Comparison of ENCODE assay signal across 8 cellular contexts in genomic region chr16:14300631-14301149, GRCh38.
DNase-seq lines count a peak whose midpoint lies in the region; ATAC-seq and TF ChIP-seq lines count a peak whose summit lies in the region.

No MANE protein-coding gene starts in this region.

- H3K27me3 Mint-ChIP-seq in stimulated activated memory B cell treated with anti-CD40 and anti-IgM and Interleukin-4, amounts not matched to agents 10 μg/mL and 1 μg/mL and 100 μg/mL, for 72 hours: no peaks in the 10 kb centered on the region

- peak overlapping the region; percentile 82 for H3K4me3 Mint-ChIP-seq in stimulated activated memory B cell treated with anti-CD40 and anti-IgM and Interleukin-4, amounts not matched to agents 10 μg/mL and 1 μg/mL and 100 μg/mL, for 72 hours

- H3K4me1 Mint-ChIP-seq in stimulated activated memory B cell treated with anti-CD40 and anti-IgM and Interleukin-4, amounts not matched to agents 10 μg/mL and 1 μg/mL and 100 μg/mL, for 72 hours: peaks cover 24% of the 10 kb centered on the region

- H3K9me3 Mint-ChIP-seq in stimulated activated memory B cell treated with anti-CD40 and anti-IgM and Interleukin-4, amounts not matched to agents 10 μg/mL and 1 μg/mL and 100 μg/mL, for 72 hours: no peaks in the 10 kb centered on the region

- H3K36me3 ChIP-seq in Loucy (ENCODE audit: insufficient read depth, low read length) (no peaks in the 10 kb centered on the region), SK-N-SH (replicated peaks in 1 of 2; ENCODE audit: control insufficient read depth in 1 of 2, insufficient read depth in 2 of 2, low read length in 1 of 2) (no peaks in the 10 kb centered on the region)

- H3K4me2 ChIP-seq in Loucy (ENCODE audit: low read depth, low read length, poor library complexity, severe bottlenecking) (peak overlapping the region; percentile 74), SK-N-SH (peak overlapping the region; percentile 96)

- no peaks in the 10 kb centered on the region for H3K9me3 ChIP-seq in Loucy (ENCODE audit: insufficient read depth, low read depth, low read length)
- H3K9me3 ChIP-seq in SK-N-SH: no peaks in the 10 kb centered on the region

- ATAC-seq in GM19395 (IDR thresholded peaks at IDR 0.05; ENCODE audit: unreplicated experiment): peak; percentile 61
- peak; percentile 70 for ATAC-seq in stimulated activated memory B cell treated with anti-CD40 and anti-IgM and Interleukin-4, amounts not matched to agents 10 μg/mL and 1 μg/mL and 100 μg/mL, for 72 hours

- peak overlapping the region; percentile 44 for H3K27ac Mint-ChIP-seq in stimulated activated memory B cell treated with anti-CD40 and anti-IgM and Interleukin-4, amounts not matched to agents 10 μg/mL and 1 μg/mL and 100 μg/mL, for 72 hours

- TF ChIP-seq CTCF in Loucy (conservative IDR thresholded peaks at IDR 0.05; ENCODE audit: low read length): peak; percentile 55
- TF ChIP-seq CTCF in SK-N-SH (IDR thresholded peaks at IDR 0.05): peak; percentile 77

- peak; percentile 95 for TF ChIP-seq RAD21 in SK-N-SH (IDR thresholded peaks at IDR 0.05; ENCODE audit: low read length)

- H3K9ac ChIP-seq in Loucy (ENCODE audit: low read depth, low read length, poor library complexity, severe bottlenecking): no peak overlapping the region
- peak overlapping the region; percentile 62; the same call in 1 of the 2 replicates for H3K9ac ChIP-seq in SK-N-SH

- no peaks in the 10 kb centered on the region for H3F3A ChIP-seq in Loucy (ENCODE audit: low read depth)
- H3F3A ChIP-seq in SK-N-SH (replicated peaks; ENCODE audit: insufficient read depth): peaks cover 3% of the 10 kb centered on the region

- H3K79me2 ChIP-seq in Loucy (ENCODE audit: insufficient read depth, low read length): no peaks in the 10 kb centered on the region
- peaks cover 36% of the 10 kb centered on the region for H3K79me2 ChIP-seq in SK-N-SH (ENCODE audit: insufficient read depth)

- CTCF ChIA-PET in SK-N-SH (lab: Yijun Ruan, JAX): interaction anchor here (0.7 to 2.6 kb wide), 15 partner anchors 9 to 377 kb away, joined by 3 to 37 read pairs (median 5); no protein-coding TSS in a partner anchor

- H2AFZ ChIP-seq in Loucy (ENCODE audit: low read length) (no peak overlapping the region), SK-N-SH (ENCODE audit: low read depth) (peak overlapping the region; percentile 86; the same call in 1 of the 2 replicates)

- H3K27ac ChIP-seq in SK-N-SH (ENCODE audit: low read depth in 2 of 2, low read length in 1 of 2): no peak overlapping the region

- H3K36me3 Mint-ChIP-seq in stimulated activated memory B cell treated with anti-CD40 and anti-IgM and Interleukin-4, amounts not matched to agents 10 μg/mL and 1 μg/mL and 100 μg/mL, for 72 hours: no peaks in the 10 kb centered on the region

- 32% methylated on average over 13 of the region's 13 CpGs for WGBS in SK-N-SH (ENCODE audit: low lambda C conversion rate)

- POLR2A ChIA-PET in SK-N-SH (lab: Yijun Ruan, JAX): no interaction called here

- H3K9me2 ChIP-seq in Loucy (replicated peaks; ENCODE audit: low read depth, low read length) (no peaks in the 10 kb centered on the region), SK-N-SH (no peaks in the 10 kb centered on the region)

- DNase-seq in CMK (ENCODE audit: low read depth): peak; percentile 43
- DNase-seq in SK-N-SH: peak; percentile 85
- DNase-seq in cerebellar cortex (ENCODE audit: low spot score): peak; percentile 67
- DNase-seq in left kidney (ENCODE audit: low read depth, low spot score): peak; percentile 82
- no peak for DNase-seq in effector CD4-positive, alpha-beta T cell

- H3K4me3 ChIP-seq in Loucy (ENCODE audit: low read length, poor library complexity, severe bottlenecking) (peak overlapping the region; percentile 66), SK-N-SH (ENCODE audit: low read depth in 2 of 2, low read length in 1 of 2) (peak overlapping the region in 1 of 2 experiments; percentile 66; a peak in 3 of 4 replicates)

- no peaks in the 10 kb centered on the region for H3K27me3 ChIP-seq in Loucy (ENCODE audit: insufficient read depth, low read length, poor library complexity, severe bottlenecking)
- H3K27me3 ChIP-seq in SK-N-SH (ENCODE audit: insufficient read depth): no peaks in the 10 kb centered on the region

- H4K20me1 ChIP-seq in Loucy (ENCODE audit: insufficient read depth, low read length, poor library complexity, severe bottlenecking) (no peaks in the 10 kb centered on the region), SK-N-SH (ENCODE audit: insufficient read depth) (peaks cover 8% of the 10 kb centered on the region)

- H3K4me1 ChIP-seq in Loucy (ENCODE audit: insufficient read depth, low read length, poor library complexity, severe bottlenecking) (peaks cover 3% of the 10 kb centered on the region), SK-N-SH (ENCODE audit: control insufficient read depth in 1 of 2, insufficient read depth in 2 of 2, low read depth in 1 of 2, low read length in 1 of 2) (peaks cover 6 to 8% of the 10 kb centered on the region in 2 experiments; a peak in 3 of 4 replicates)

- no peak for TF ChIP-seq EP300 in SK-N-SH (IDR thresholded peaks at IDR 0.05; ENCODE audit: borderline replicate concordance in 1 of 2, low read depth in 1 of 2, low read length in 1 of 2)

TF ChIP-seq in SK-N-SH, 30 proteins besides CTCF, POLR2A, EP300 and RAD21:
- TF ChIP-seq NRF1 (IDR thresholded peaks at IDR 0.05; ENCODE audit: low read depth, low read length) (0 out of 2 replicates have a peak, but pooled peaks have one; percentile 37), MAX (IDR thresholded peaks at IDR 0.05; ENCODE audit: low read depth) (peak; percentile 73), MXI1 (IDR thresholded peaks at IDR 0.05; ENCODE audit: low read depth, low read length) (peak; percentile 94), RFX5 (IDR thresholded peaks at IDR 0.05; ENCODE audit: low read length) (no peak), SMC3 (IDR thresholded peaks at IDR 0.05; ENCODE audit: low read depth, low read length) (peak; percentile 96)
